In genomic region chr2:170669909-170670308, GRCh38 we compare ENCODE assay signal across 38 cellular contexts. TPM values are rescaled to one million over a fixed set of nuclear protein-coding genes. Genes with fewer than 3 reads are reported as not detected.
"Had no signal": no experiment of that assay in that cellular context is flagged by ENCODE, and none has a peak within 500 bp of the region (broad histone marks: within the 10 kb centered on the region; RNA-seq: fewer than 3 reads in every experiment).

No MANE protein-coding gene starts in this region.

- DNase-seq: Kasumi-1, MG63, MM.1S, MV-4-11, NCI-H1048, NCI-H1092, NCI-H1092 treated with DMSO at 0.1 percent for 48 hours, NCI-H1105, NCI-H1105 treated with DMSO at 0.1 percent for 48 hours, NCI-H1417, NCI-H1417 treated with DMSO at 0.1 percent for 48 hours, NCI-H1436, NCI-H1436 treated with DMSO at 0.1 percent for 48 hours, NCI-H146, NCI-H1694, NCI-H1694 treated with DMSO at 0.1 percent for 48 hours, NCI-H187, NCI-H187 treated with DMSO at 0.1 percent for 48 hours, NCI-H1930, NCI-H2029, NCI-H2029 treated with DMSO at 0.1 percent for 48 hours, NCI-H2081, NCI-H2081 treated with DMSO at 0.1 percent for 48 hours, NCI-H2107, NCI-H2171, NCI-H2171 treated with DMSO at 0.1 percent for 48 hours, NCI-H2227 treated with DMSO at 0.1 percent for 48 hours, NCI-H226, NCI-H345, NCI-H446, NCI-H446 treated with DMSO at 0.1 percent for 48 hours, NCI-H510A, NCI-H510A treated with DMSO at 0.1 percent for 48 hours, NCI-H524, NCI-H524 treated with DMSO at 0.1 percent for 48 hours, NCI-H526 had no signal

- H3K27me3 ChIP-seq: MG63 had no signal

- H3K36me3 ChIP-seq: MG63 had no signal

- H3K9me3 ChIP-seq: MG63 had no signal

- H3K4me3 ChIP-seq: MG63 had no signal

RNA-seq across cellular contexts. Expression of gene SP5, which starts 45.2 kb away (rescaled TPM):
- total RNA-seq: LHCN-M2, MCF 10A had no signal
